27 cellular contexts compared by ENCODE assay signal in the genomic region with DNA sequence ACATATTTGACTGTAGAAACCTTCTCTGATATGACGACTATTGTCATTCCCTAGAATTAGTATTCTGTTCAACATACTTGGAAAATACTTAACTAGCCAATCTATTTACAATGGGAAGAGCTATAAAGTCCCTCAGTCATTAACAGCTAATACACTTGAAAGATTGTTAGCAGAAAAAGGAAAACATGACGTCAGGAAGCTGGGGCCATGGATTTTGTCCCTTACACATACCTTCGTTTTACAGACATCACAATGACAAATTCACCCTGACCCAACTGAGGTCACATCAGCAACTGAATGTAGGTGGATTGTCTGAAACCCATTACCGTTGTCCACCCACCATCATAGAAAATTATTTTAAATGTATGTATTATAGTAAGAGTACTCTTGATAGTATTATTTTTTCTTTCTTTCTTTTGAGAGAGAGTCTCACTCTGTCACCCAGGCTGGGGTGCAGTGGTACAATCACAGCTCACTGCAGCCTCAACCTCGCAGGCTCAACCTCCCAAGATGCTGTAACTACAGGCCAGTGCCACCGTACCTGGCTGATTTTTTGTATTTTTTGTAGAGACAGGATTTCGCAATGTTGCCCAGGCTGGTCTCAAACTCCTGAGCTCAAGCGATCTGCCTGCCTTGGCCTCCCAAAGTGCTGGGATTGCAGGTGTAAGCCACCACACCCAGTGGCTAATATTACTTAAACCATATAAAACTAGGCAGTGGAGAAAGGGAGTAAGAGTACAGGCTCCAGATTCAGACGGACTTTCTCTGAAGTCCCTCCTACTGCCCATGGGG.
DNase-seq lines count a peak whose midpoint lies in the region; ATAC-seq, FAIRE-seq and TF ChIP-seq lines count a peak whose summit lies in the region.
"Had no signal": no experiment of that assay in that cellular context is flagged by ENCODE, and none has a peak within 500 bp of the region (broad histone marks: within the 10 kb centered on the region; RNA-seq: fewer than 3 reads in every experiment).

No MANE protein-coding gene starts in this region.

- no peak overlapping the region for H3K4me3 ChIP-seq in HepG2 (replicated peaks in 1 of 3; ENCODE audit: insufficient read depth in 1 of 3, low read depth in 2 of 3, low read length in 3 of 3)
- H3K4me3 ChIP-seq in right lobe of liver = no peak overlapping the region
- no peak overlapping the region for H3K4me3 ChIP-seq in H1 (ENCODE audit: extremely low read depth in 1 of 4, insufficient read depth in 2 of 4, low read depth in 3 of 4, low read length in 4 of 4)
- no peak overlapping the region for H3K4me3 ChIP-seq in mesendoderm (ENCODE audit: low read length)
- H3K4me3 ChIP-seq: A549; BLaER1 treated with 17β-estradiol and CSF1 and Interleukin-3, amounts not matched to agents 10 nM and 100 nM; GM12878 had no signal

- no peak for DNase-seq in HepG2 (ENCODE audit: low spot score)
- no peak for DNase-seq in right lobe of liver
- DNase-seq in H1 (ENCODE audit: low read depth in 1 of 2, low spot score in 2 of 2) = no peak
- no peak for DNase-seq in mesendoderm
- DNase-seq in CD14-positive monocyte (ENCODE audit: low spot score) = no peak
- DNase-seq: AML-193; CD4-positive, alpha-beta memory T cell; CD4-positive, CD25-positive, alpha-beta regulatory T cell; CD8-positive, alpha-beta memory T cell; COR-L47; DMS 273 treated with DMSO at 0.1 percent for 48 hours; DMS153; DMS53; DMS79; DND-41; EL; GDM1 had no signal

- no peak overlapping the region for H4K91ac ChIP-seq in H1 (replicated peaks; ENCODE audit: insufficient read length, low read length)

- H4K20me1 ChIP-seq in HepG2 (ENCODE audit: insufficient read depth, low read length) = no peaks in the 10 kb centered on the region
- H4K20me1 ChIP-seq in H1 (replicated peaks in 1 of 2; ENCODE audit: control insufficient read depth in 1 of 2, insufficient read depth in 2 of 2, low read length in 2 of 2) = no peaks in the 10 kb centered on the region
- H4K20me1 ChIP-seq: BLaER1 treated with 17β-estradiol and CSF1 and Interleukin-3, amounts not matched to agents 10 nM and 100 nM had no signal

- no TSS peak for BruUV-seq in HepG2 (replicated peaks; lab: Mats Ljungman, UMichigan)

- H2AFZ ChIP-seq in HepG2 (ENCODE audit: low read length) (no peak overlapping the region), H1 (ENCODE audit: low read length) (no peak overlapping the region)

- TF ChIP-seq CTCF in HepG2 (CRISPR knock-in tag; IDR thresholded peaks at IDR 0.05) (no peak), right lobe of liver (IDR thresholded peaks at IDR 0.05) (no peak), H1 (IDR thresholded peaks at IDR 0.05; ENCODE audit: control extremely low read depth in 1 of 3, insufficient read depth in 1 of 3, low read depth in 1 of 3, low read length in 3 of 3) (no peak), CD14-positive monocyte (IDR thresholded peaks at IDR 0.05) (no peak)

- ATAC-seq in HepG2 = no peak
- no peak for ATAC-seq in right lobe of liver
- no peak for ATAC-seq in GM19455 (IDR thresholded peaks at IDR 0.05; ENCODE audit: unreplicated experiment)
- ATAC-seq: A549, GM12878 had no signal

- no peak overlapping the region for H2BK20ac ChIP-seq in H1 (ENCODE audit: low read length)

- no peak overlapping the region for H3K27ac Mint-ChIP-seq in CD14-positive monocyte
- H3K27ac Mint-ChIP-seq: B cell; CD4-positive, alpha-beta memory T cell; CD4-positive, CD25-positive, alpha-beta regulatory T cell; CD8-positive, alpha-beta memory T cell had no signal

- no peaks in the 10 kb centered on the region for H3K79me1 ChIP-seq in H1 (ENCODE audit: low read depth, low read length)
- H3K79me1 ChIP-seq in mesendoderm (ENCODE audit: low read length) = no peaks in the 10 kb centered on the region

- no peak overlapping the region for H3K14ac ChIP-seq in H1 (ENCODE audit: insufficient read length)

- no peaks in the 10 kb centered on the region for H3K23me2 ChIP-seq in H1 (ENCODE audit: low read depth, low read length)

- CTCF ChIA-PET in HepG2 (lab: Yijun Ruan, JAX; ENCODE audit: low intra/inter-chr PET ratio, low total read pairs) = no interaction called here
- CTCF ChIA-PET in H1 (lab: Charles Lee; ENCODE audit: partially characterized antibody) = interaction anchor here (0.9 to 1.5 kb wide), 2 partner anchors 49 to 546 kb away, joined by 3 to 5 read pairs; no protein-coding TSS in a partner anchor

- no peak overlapping the region for H2BK120ac ChIP-seq in H1 (replicated peaks; ENCODE audit: low read depth, low read length)
- H2BK120ac ChIP-seq in mesendoderm (ENCODE audit: low read depth, low read length) = no peak overlapping the region

- H3K4me1 ChIP-seq in HepG2 (ENCODE audit: insufficient read depth, low read length) = no peaks in the 10 kb centered on the region
- H3K4me1 ChIP-seq in right lobe of liver = no peaks in the 10 kb centered on the region
- H3K4me1 ChIP-seq in H1 (replicated peaks in 1 of 4; ENCODE audit: control insufficient read depth in 3 of 4, insufficient read depth in 4 of 4, low read length in 3 of 4) = no peaks in the 10 kb centered on the region
- no peaks in the 10 kb centered on the region for H3K4me1 ChIP-seq in mesendoderm (ENCODE audit: control insufficient read depth, low read depth, low read length)
- H3K4me1 ChIP-seq: A549 had no signal

- H3K23ac ChIP-seq in H1 (ENCODE audit: insufficient read length) (no peak overlapping the region), mesendoderm (ENCODE audit: low read length) (no peak overlapping the region)

- H3K27me3 ChIP-seq in HepG2 (ENCODE audit: control insufficient read depth in 1 of 2, insufficient read depth in 2 of 2, low read length in 2 of 2) (no peaks in the 10 kb centered on the region), right lobe of liver (no peaks in the 10 kb centered on the region), H1 (replicated peaks in 1 of 4; ENCODE audit: control insufficient read depth in 3 of 4, extremely low read depth in 1 of 4, insufficient read depth in 3 of 4, low read length in 3 of 4) (no peaks in the 10 kb centered on the region), mesendoderm (ENCODE audit: insufficient read depth, low read length, poor library complexity) (no peaks in the 10 kb centered on the region)
- H3K27me3 ChIP-seq: BLaER1 treated with 17β-estradiol and CSF1 and Interleukin-3, amounts not matched to agents 10 nM and 100 nM had no signal

- intact Hi-C loops in HepG2 (cut with micrococcal nuclease; ENCODE audit: unreplicated experiment) (no loop called here), right lobe of liver (cut with DNase I) (no loop called here), CD14-positive monocyte (cut with micrococcal nuclease) (no loop called here)

- H3K56ac ChIP-seq in H1 (replicated peaks; ENCODE audit: insufficient read length, low read depth, low read length) (no peak overlapping the region), mesendoderm (ENCODE audit: low read length) (no peak overlapping the region)

- H3K9me3 ChIP-seq in HepG2 (ENCODE audit: low read length) = no peaks in the 10 kb centered on the region
- H3K9me3 ChIP-seq in right lobe of liver = no peaks in the 10 kb centered on the region
- no peaks in the 10 kb centered on the region for H3K9me3 ChIP-seq in H1 (ENCODE audit: insufficient read depth in 2 of 2, low read depth in 1 of 2, low read length in 1 of 2)
- H3K9me3 ChIP-seq: A549 had no signal

- peaks cover 0 to 2% (median 0%) of the 10 kb centered on the region in 3 donors for H3K27me3 Mint-ChIP-seq in CD14-positive monocyte (ENCODE audit: low read depth in 3 of 3)
- H3K27me3 Mint-ChIP-seq: B cell; CD4-positive, CD25-positive, alpha-beta regulatory T cell had no signal

- H3K4me2 ChIP-seq in HepG2 (ENCODE audit: low read depth, low read length) (no peak overlapping the region), H1 (ENCODE audit: insufficient read depth in 1 of 2, low read depth in 2 of 2, low read length in 2 of 2) (no peak overlapping the region), mesendoderm (ENCODE audit: low read length) (no peak overlapping the region)
- H3K4me2 ChIP-seq: A549 had no signal

- H2BK15ac ChIP-seq in H1 (ENCODE audit: low read length) = no peak overlapping the region
- H2BK15ac ChIP-seq in mesendoderm (replicated peaks; ENCODE audit: low read depth) = no peak overlapping the region

- no peak overlapping the region for H3K9ac ChIP-seq in HepG2 (ENCODE audit: insufficient read depth, low read depth, low read length)
- no peak overlapping the region for H3K9ac ChIP-seq in H1 (replicated peaks in 1 of 4; ENCODE audit: extremely low read depth in 1 of 4, low read depth in 3 of 4, low read length in 3 of 4)
- H3K9ac ChIP-seq in mesendoderm (ENCODE audit: low read length) = no peak overlapping the region
- H3K9ac ChIP-seq: BLaER1 treated with 17β-estradiol and CSF1 and Interleukin-3, amounts not matched to agents 10 nM and 100 nM had no signal

- peaks cover 0 to 5% (median 0%) of the 10 kb centered on the region in 7 donors for H3K9me3 Mint-ChIP-seq in CD14-positive monocyte
- H3K9me3 Mint-ChIP-seq: CD8-positive, alpha-beta memory T cell had no signal

- H2BK5ac ChIP-seq in H1 (ENCODE audit: low read depth, low read length) (no peak overlapping the region), mesendoderm (ENCODE audit: low read length) (no peak overlapping the region)

- TF ChIP-seq POLR2A in HepG2 (IDR thresholded peaks at IDR 0.05; ENCODE audit: insufficient read depth in 1 of 2, low read depth in 2 of 2, low read length in 2 of 2) (no peak), right lobe of liver (IDR thresholded peaks at IDR 0.05) (no peak), H1 (IDR thresholded peaks at IDR 0.05; ENCODE audit: control extremely low read depth in 1 of 2, low read depth in 2 of 2, low read length in 2 of 2) (no peak)

- no peak overlapping the region for H3K4ac ChIP-seq in H1 (replicated peaks; ENCODE audit: insufficient read length, low read depth, low read length)
- H3K4ac ChIP-seq in mesendoderm (ENCODE audit: low read depth, low read length) = peak overlapping the region; percentile 16

- POLR2A ChIA-PET in HepG2 (lab: Yijun Ruan, JAX) = no interaction called here
- POLR2A ChIA-PET in H1 (lab: Charles Lee; ENCODE audit: partially characterized antibody) = no interaction called here

- H3K18ac ChIP-seq in H1 (ENCODE audit: extremely low read depth, low read length) = no peak overlapping the region
- H3K18ac ChIP-seq in mesendoderm (ENCODE audit: low read length) = no peak overlapping the region

- no peak overlapping the region for H3K4me3 Mint-ChIP-seq in CD14-positive monocyte
- H3K4me3 Mint-ChIP-seq: B cell; CD4-positive, alpha-beta memory T cell; CD4-positive, CD25-positive, alpha-beta regulatory T cell; CD8-positive, alpha-beta memory T cell had no signal

- H2BK12ac ChIP-seq in H1 (ENCODE audit: low read depth, low read length) = no peak overlapping the region

- H4K5ac ChIP-seq in H1 (ENCODE audit: insufficient read length, low read depth, low read length) = no peak overlapping the region
- no peak overlapping the region for H4K5ac ChIP-seq in mesendoderm (ENCODE audit: low read length)

- H3K36me3 ChIP-seq in HepG2 (replicated peaks in 1 of 2; ENCODE audit: control insufficient read depth in 1 of 2, insufficient read depth in 2 of 2, low read length in 2 of 2) = no peaks in the 10 kb centered on the region
- no peaks in the 10 kb centered on the region for H3K36me3 ChIP-seq in right lobe of liver
- H3K36me3 ChIP-seq in H1 (ENCODE audit: control insufficient read depth in 2 of 4, insufficient read depth in 4 of 4, low read length in 3 of 4) = no peaks in the 10 kb centered on the region
- no peaks in the 10 kb centered on the region for H3K36me3 ChIP-seq in mesendoderm (ENCODE audit: control insufficient read depth, insufficient read depth, low read length)
- H3K36me3 ChIP-seq: BLaER1 treated with 17β-estradiol and CSF1 and Interleukin-3, amounts not matched to agents 10 nM and 100 nM had no signal

- H4K8ac ChIP-seq in H1 (ENCODE audit: extremely low read depth, insufficient read depth, low read length) = no peak overlapping the region
- H4K8ac ChIP-seq in mesendoderm (ENCODE audit: low read depth, low read length) = no peak overlapping the region

- H3K27ac ChIP-seq in HepG2 (ENCODE audit: extremely low read length, insufficient read depth, low read length) (no peak overlapping the region), right lobe of liver (no peak overlapping the region), H1 (ENCODE audit: low read depth, low read length) (no peak overlapping the region), mesendoderm (ENCODE audit: low read depth, low read length) (no peak overlapping the region)
- H3K27ac ChIP-seq: 22Rv1; A549; BLaER1 treated with 17β-estradiol and CSF1 and Interleukin-3, amounts not matched to agents 10 nM and 100 nM; C4-2B had no signal

- H3K36me3 Mint-ChIP-seq in CD14-positive monocyte = no peaks in the 10 kb centered on the region
- H3K36me3 Mint-ChIP-seq: CD4-positive, alpha-beta memory T cell; CD4-positive, CD25-positive, alpha-beta regulatory T cell; CD8-positive, alpha-beta memory T cell had no signal

- 0% methylated on average over 9 of the region's 9 CpGs for WGBS in HepG2 (ENCODE audit: low lambda C conversion rate)
- WGBS in right lobe of liver (ENCODE audit: insufficient coverage, low coverage, low lambda C conversion rate, missing lambda C conversion rate) = 51% methylated on average over 8 of the region's 9 CpGs
- 83% methylated on average over 9 of the region's 9 CpGs; no CpG with 5 or more reads in 1 of the 2 experiments for WGBS in H1 (ENCODE audit: extremely low coverage in 1 of 2, insufficient coverage in 1 of 2, insufficient read length in 1 of 2, insufficient replicate concordance in 2 of 2, low coverage in 1 of 2, low lambda C conversion rate in 2 of 2, missing lambda C conversion rate in 1 of 2), 2 experiments
- no CpG with 5 or more reads among the region's 9 CpGs for WGBS in mesendoderm (ENCODE audit: extremely low coverage, insufficient coverage, low lambda C conversion rate)

- no peak for TF ChIP-seq RAD21 in HepG2 (CRISPR knock-in tag; IDR thresholded peaks at IDR 0.05)
- no peak for TF ChIP-seq RAD21 in H1 (IDR thresholded peaks at IDR 0.05 in 1 of 2, conservative IDR thresholded peaks at IDR 0.05 in 1 of 2; ENCODE audit: low read depth in 2 of 2, low read length in 2 of 2)

- no peaks in the 10 kb centered on the region for H3K4me1 Mint-ChIP-seq in CD14-positive monocyte
- H3K4me1 Mint-ChIP-seq: B cell; CD4-positive, alpha-beta memory T cell; CD4-positive, CD25-positive, alpha-beta regulatory T cell; CD8-positive, alpha-beta memory T cell had no signal

- FAIRE-seq in HepG2 (lab: Jason Lieb, UNC) (no peak), H1 (lab: Jason Lieb, UNC) (no peak)
- FAIRE-seq: A549, GM12878, GM12892, GM18507, GM19239 had no signal

- in situ Hi-C loops in HepG2 (cut with HindIII; ENCODE audit: extremely low pct_ligation_motif_present, low pct_unique_long_range_greater_than_20kb) = no loop called here

- H2AK5ac ChIP-seq in H1 (ENCODE audit: low read depth, low read length) = no peak overlapping the region
- H2AK5ac ChIP-seq in mesendoderm (ENCODE audit: low read length) = no peak overlapping the region

- no peak for TF ChIP-seq EP300 in HepG2 (IDR thresholded peaks at IDR 0.05; ENCODE audit: low read depth in 2 of 2, low read length in 2 of 2)
- no peak for TF ChIP-seq EP300 in HepG2 (CRISPR knock-in tag; IDR thresholded peaks at IDR 0.05; ENCODE audit: borderline replicate concordance)
- no peak for TF ChIP-seq EP300 in H1 (IDR thresholded peaks at IDR 0.05; ENCODE audit: borderline replicate concordance in 1 of 2, low read depth in 2 of 2, low read length in 2 of 2)

- no peaks in the 10 kb centered on the region for H3K79me2 ChIP-seq in HepG2 (ENCODE audit: insufficient read depth, low read length)
- H3K79me2 ChIP-seq in H1 (ENCODE audit: control insufficient read depth in 1 of 2, insufficient read depth in 2 of 2, low read length in 2 of 2) = no peaks in the 10 kb centered on the region
- no peaks in the 10 kb centered on the region for H3K79me2 ChIP-seq in mesendoderm (ENCODE audit: control insufficient read depth, insufficient read depth, low read length)
